Comparison of ENCODE assay signal across 9 cellular contexts in genomic region chr3:53243165-53243564, GRCh38. TPM values are rescaled to one million over a fixed set of nuclear protein-coding genes. Genes with fewer than 3 reads are reported as not detected.
DNase-seq lines count a peak whose midpoint lies in the region; ATAC-seq, FAIRE-seq and TF ChIP-seq lines count a peak whose summit lies in the region.
"Had no signal": no experiment of that assay in that cellular context is flagged by ENCODE, and none has a peak within 500 bp of the region (broad histone marks: within the 10 kb centered on the region; RNA-seq: fewer than 3 reads in every experiment).

No MANE protein-coding gene starts in this region.

- H3K56ac ChIP-seq in H1 (replicated peaks; ENCODE audit: insufficient read length, low read depth, low read length): no peak overlapping the region

- TF ChIP-seq POLR2A in H1 (IDR thresholded peaks at IDR 0.05; ENCODE audit: control extremely low read depth in 1 of 2, low read depth in 2 of 2, low read length in 2 of 2): no peak

- H3K27ac ChIP-seq in HUES6 (ENCODE audit: low read depth, low read length) (peak overlapping the region; percentile 51), H1 (ENCODE audit: low read depth, low read length) (no peak overlapping the region)
- no peak overlapping the region for H3K27ac ChIP-seq in CD8-positive, alpha-beta T cell (ENCODE audit: low read depth, low read length)

- POLR2A ChIA-PET in H1 (lab: Charles Lee; ENCODE audit: partially characterized antibody): interaction anchor here (1.1 to 28.5 kb wide), 5 partner anchors 7 to 233 kb away, joined by 3 to 449 read pairs (median 4); partner anchors contain the start of gene TKT
- POLR2A ChIA-PET in CD8-positive, alpha-beta T cell (lab: Charles Lee): no interaction called here

- H3K79me1 ChIP-seq in H1 (ENCODE audit: low read depth, low read length): peaks cover 26% of the 10 kb centered on the region

- H3K4me3 Mint-ChIP-seq in CD8-positive, alpha-beta T cell: no peak overlapping the region

- peaks cover 60% of the 10 kb centered on the region for H3K36me3 Mint-ChIP-seq in CD8-positive, alpha-beta T cell

- peaks cover 19% of the 10 kb centered on the region for H3K4me1 Mint-ChIP-seq in CD8-positive, alpha-beta T cell (ENCODE audit: low read depth)

- H3K4ac ChIP-seq in H1 (replicated peaks; ENCODE audit: insufficient read length, low read depth, low read length): no peak overlapping the region

- H3K23ac ChIP-seq in H1 (ENCODE audit: insufficient read length): no peak overlapping the region

- no peaks in the 10 kb centered on the region for H3K9me3 Mint-ChIP-seq in CD8-positive, alpha-beta T cell

- H3K27me3 ChIP-seq in HUES6 (ENCODE audit: control insufficient read depth, insufficient read depth, low read length) (no peaks in the 10 kb centered on the region), H1 (replicated peaks in 1 of 4; ENCODE audit: control insufficient read depth in 3 of 4, extremely low read depth in 1 of 4, insufficient read depth in 3 of 4, low read length in 3 of 4) (no peaks in the 10 kb centered on the region)
- H3K27me3 ChIP-seq in CD8-positive, alpha-beta T cell (ENCODE audit: insufficient read depth, low read length): no peaks in the 10 kb centered on the region

- H2AK5ac ChIP-seq in H1 (ENCODE audit: low read depth, low read length): no peak overlapping the region

- H3K14ac ChIP-seq in H1 (ENCODE audit: insufficient read length): no peak overlapping the region

- H4K8ac ChIP-seq in H1 (ENCODE audit: extremely low read depth, insufficient read depth, low read length): no peak overlapping the region

- no peak overlapping the region for H2BK5ac ChIP-seq in H1 (ENCODE audit: low read depth, low read length)

- H3K36me3 ChIP-seq in HUES6 (ENCODE audit: control insufficient read depth, insufficient read depth, low read length) (peaks cover 73% of the 10 kb centered on the region), H1 (ENCODE audit: control insufficient read depth in 2 of 4, insufficient read depth in 4 of 4, low read length in 3 of 4) (peaks cover 30 to 43% (median 40%) of the 10 kb centered on the region in 4 experiments)
- H3K36me3 ChIP-seq in CD8-positive, alpha-beta T cell (ENCODE audit: insufficient read depth, low read length): peaks cover 29% of the 10 kb centered on the region

- H2BK20ac ChIP-seq in H1 (ENCODE audit: low read length): no peak overlapping the region

- H3K4me2 ChIP-seq in H1 (ENCODE audit: insufficient read depth in 1 of 2, low read depth in 2 of 2, low read length in 2 of 2): 0 out of 4 replicates have a peak overlapping the region, but pooled peaks of 1 of the 2 experiments have one; percentile 5

- TF ChIP-seq CTCF in AG09309 (IDR thresholded peaks at IDR 0.05; ENCODE audit: control insufficient read depth, insufficient read depth, low read depth, low read length, missing control alignments) (peak; percentile 4), H1 (IDR thresholded peaks at IDR 0.05; ENCODE audit: control extremely low read depth in 1 of 3, insufficient read depth in 1 of 3, low read depth in 1 of 3, low read length in 3 of 3) (peak in 1 of 3 experiments; percentile 10; a peak in 2 of 4 replicates)
- no peak for TF ChIP-seq CTCF in CD8-positive, alpha-beta T cell (IDR thresholded peaks at IDR 0.05)

- H3K9ac ChIP-seq in HUES6 (ENCODE audit: low read length): no peak overlapping the region
- no peak overlapping the region for H3K9ac ChIP-seq in H1 (replicated peaks in 1 of 4; ENCODE audit: extremely low read depth in 1 of 4, low read depth in 3 of 4, low read length in 3 of 4)

- intact Hi-C loops in CD8-positive, alpha-beta T cell (cut with DNase I, micrococcal nuclease): no loop called here

- no peaks in the 10 kb centered on the region for H3K27me3 Mint-ChIP-seq in CD8-positive, alpha-beta T cell (ENCODE audit: low read depth)

- no peak for ATAC-seq in CD8-positive, alpha-beta T cell

- H2BK12ac ChIP-seq in H1 (ENCODE audit: low read depth, low read length): no peak overlapping the region

- H4K91ac ChIP-seq in H1 (replicated peaks; ENCODE audit: insufficient read length, low read length): no peak overlapping the region

- peak; percentile 28 to 41; a peak in 2 of 4 replicates for TF ChIP-seq RAD21 in H1 (IDR thresholded peaks at IDR 0.05 in 1 of 2, conservative IDR thresholded peaks at IDR 0.05 in 1 of 2; ENCODE audit: low read depth in 2 of 2, low read length in 2 of 2)

- H4K5ac ChIP-seq in H1 (ENCODE audit: insufficient read length, low read depth, low read length): no peak overlapping the region

- H3K23me2 ChIP-seq in H1 (ENCODE audit: low read depth, low read length): no peaks in the 10 kb centered on the region

- no peak for FAIRE-seq in H1 (lab: Jason Lieb, UNC)

- H3K79me2 ChIP-seq in H1 (ENCODE audit: control insufficient read depth in 1 of 2, insufficient read depth in 2 of 2, low read length in 2 of 2): peaks cover 29 to 97% of the 10 kb centered on the region in 2 experiments

- TF ChIP-seq EP300 in H1 (IDR thresholded peaks at IDR 0.05; ENCODE audit: borderline replicate concordance in 1 of 2, low read depth in 2 of 2, low read length in 2 of 2): no peak

- H2BK15ac ChIP-seq in H1 (ENCODE audit: low read length): no peak overlapping the region

- no peaks in the 10 kb centered on the region for H3K9me3 ChIP-seq in HUES6 (ENCODE audit: control insufficient read depth, insufficient read depth, low read depth, low read length)
- no peaks in the 10 kb centered on the region for H3K9me3 ChIP-seq in H1 (ENCODE audit: insufficient read depth in 2 of 2, low read depth in 1 of 2, low read length in 1 of 2)
- H3K9me3 ChIP-seq in CD8-positive, alpha-beta T cell (ENCODE audit: low read length): no peaks in the 10 kb centered on the region

- peaks cover 44% of the 10 kb centered on the region for H3K4me1 ChIP-seq in HUES6 (ENCODE audit: control insufficient read depth, insufficient read depth, low read length)
- H3K4me1 ChIP-seq in H1 (replicated peaks in 1 of 4; ENCODE audit: control insufficient read depth in 3 of 4, insufficient read depth in 4 of 4, low read length in 3 of 4): peaks cover 4 to 21% (median 16%) of the 10 kb centered on the region in 4 experiments
- peaks cover 7% of the 10 kb centered on the region for H3K4me1 ChIP-seq in CD8-positive, alpha-beta T cell (ENCODE audit: insufficient read depth, low read length)

- H4K20me1 ChIP-seq in H1 (replicated peaks in 1 of 2; ENCODE audit: control insufficient read depth in 1 of 2, insufficient read depth in 2 of 2, low read length in 2 of 2): peaks cover 39 to 66% of the 10 kb centered on the region in 2 experiments

- DNase-seq in AG09309 (ENCODE audit: low read depth) (no peak), H1 (ENCODE audit: low read depth in 1 of 2, low spot score in 2 of 2) (no peak), lung microvascular endothelial cell (ENCODE audit: low read depth in 2 of 2) (peak; percentile 32 to 59), HT-29 (ENCODE audit: low spot score) (no peak), NCI-H82 treated with DMSO at 0.1 percent for 48 hours (lab: John Stamatoyannopoulos, UW; ENCODE audit: unreplicated experiment) (no peak), NCI-H1092 (lab: John Stamatoyannopoulos, UW) (no peak)
- DNase-seq in CD8-positive, alpha-beta T cell: no peak
- DNase-seq: NCI-H774 had no signal

- WGBS in H1 (ENCODE audit: extremely low coverage in 1 of 2, insufficient coverage in 1 of 2, insufficient read length in 1 of 2, insufficient replicate concordance in 2 of 2, low coverage in 1 of 2, low lambda C conversion rate in 2 of 2, missing lambda C conversion rate in 1 of 2), 2 experiments: 78% methylated on average over 14 of the region's 14 CpGs; no CpG with 5 or more reads in 1 of the 2 experiments

- CTCF ChIA-PET in H1 (lab: Charles Lee; ENCODE audit: partially characterized antibody): interaction anchor here (0.7 to 10.6 kb wide), 9 partner anchors 10 to 57 kb away, joined by 4 to 64 read pairs (median 6); no protein-coding TSS in a partner anchor
- CTCF ChIA-PET in CD8-positive, alpha-beta T cell (lab: Charles Lee): no interaction called here

- H2BK120ac ChIP-seq in H1 (replicated peaks; ENCODE audit: low read depth, low read length): no peak overlapping the region

- no peak overlapping the region for H2AFZ ChIP-seq in H1 (ENCODE audit: low read length)

- H3K4me3 ChIP-seq in AG09309 (ENCODE audit: control insufficient read depth, low read depth, low read length): no peak overlapping the region
- peak overlapping the region; percentile 22; the same call in 1 of the 2 replicates for H3K4me3 ChIP-seq in HUES6 (ENCODE audit: low read depth, low read length)
- no peak overlapping the region for H3K4me3 ChIP-seq in H1 (ENCODE audit: extremely low read depth in 1 of 4, insufficient read depth in 2 of 4, low read depth in 3 of 4, low read length in 4 of 4)
- H3K4me3 ChIP-seq in CD8-positive, alpha-beta T cell (ENCODE audit: low read depth, low read length): no peak overlapping the region

- H3K27ac Mint-ChIP-seq in CD8-positive, alpha-beta T cell: no peak overlapping the region

- 0 out of 2 replicates have a peak overlapping the region, but pooled peaks have one; percentile 6 for H3K18ac ChIP-seq in H1 (ENCODE audit: extremely low read depth, low read length)

TF ChIP-seq in H1, 55 proteins besides CTCF, POLR2A, EP300 and RAD21:
- TF ChIP-seq MAX (IDR thresholded peaks at IDR 0.05): peak; percentile 92
- TF ChIP-seq, protein P1, sequence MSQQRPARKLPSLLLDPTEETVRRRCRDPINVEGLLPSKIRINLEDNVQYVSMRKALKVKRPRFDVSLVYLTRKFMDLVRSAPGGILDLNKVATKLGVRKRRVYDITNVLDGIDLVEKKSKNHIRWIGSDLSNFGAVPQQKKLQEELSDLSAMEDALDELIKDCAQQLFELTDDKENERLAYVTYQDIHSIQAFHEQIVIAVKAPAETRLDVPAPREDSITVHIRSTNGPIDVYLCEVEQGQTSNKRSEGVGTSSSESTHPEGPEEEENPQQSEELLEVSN (IDR thresholded peaks at IDR 0.05): peak; percentile 87
- no peak for TF ChIP-seq EGR1 (IDR thresholded peaks at IDR 0.05; ENCODE audit: borderline replicate concordance, low read depth, low read length)

RNA-seq across cellular contexts. Expression of gene TKT, which starts 12.7 kb away (rescaled TPM):
- 975 and 986 TPM in 2 replicates for total RNA-seq in H1 (2021; fragmentation: NEBNext Ultra II Directional; extraction: Animal tissue kit (Norgen Biotek cat#: 25700))
- polyA plus RNA-seq in H1 (2011; rRNA removed): 418 and 649 TPM in 2 replicates
- polyA plus RNA-seq in H1 (2011; cell fraction: cytosol; rRNA removed): 449 TPM
- 987 TPM for polyA plus RNA-seq in H1 (2011; cell fraction: nucleus; rRNA removed)
- 570 to 1,148 TPM (median 1,049 TPM) in 4 replicates for polyA plus RNA-seq in H1 (2012, experiment 1 of 2)
- 841 TPM for polyA plus RNA-seq in H1 (2012, experiment 2 of 2)
- 760 TPM for polyA plus RNA-seq in H1 (2013, experiment 1 of 2)
- polyA plus RNA-seq in H1 (2013, experiment 2 of 2): 785 TPM
- polyA minus RNA-seq in H1 (2011; rRNA and poly(A)+ RNA removed): 353 and 390 TPM in 2 replicates
- 430 TPM for polyA minus RNA-seq in H1 (2011; cell fraction: cytosol; rRNA and poly(A)+ RNA removed)
- 346 TPM for polyA minus RNA-seq in H1 (2011; cell fraction: nucleus; rRNA and poly(A)+ RNA removed)
- 112 and 265 TPM in 2 replicates for total RNA-seq in lung microvascular endothelial cell
- total RNA-seq in CD8-positive, alpha-beta T cell: 10 to 100 TPM; 94.5 to 99.9 TPM
- 864 and 898 TPM in 2 replicates for total RNA-seq in HT-29 (2014; rRNA removed; shearing (Covaris generic))

Comparison
In these comparisons a context has a peak if more than half of its experiments do, and no peak if none do; other contexts are left out.
1. DNase-seq: peak in lung microvascular endothelial cell (2 of 2); none in AG09309 (single experiment), H1 (0 of 2), CD8-positive, alpha-beta T cell (0 of 7), HT-29 (single experiment), NCI-H82 treated with DMSO at 0.1 percent for 48 hours (single experiment) and NCI-H1092 (single experiment).